Comparison of ENCODE assay signal across 1 cellular context in the genomic region with DNA sequence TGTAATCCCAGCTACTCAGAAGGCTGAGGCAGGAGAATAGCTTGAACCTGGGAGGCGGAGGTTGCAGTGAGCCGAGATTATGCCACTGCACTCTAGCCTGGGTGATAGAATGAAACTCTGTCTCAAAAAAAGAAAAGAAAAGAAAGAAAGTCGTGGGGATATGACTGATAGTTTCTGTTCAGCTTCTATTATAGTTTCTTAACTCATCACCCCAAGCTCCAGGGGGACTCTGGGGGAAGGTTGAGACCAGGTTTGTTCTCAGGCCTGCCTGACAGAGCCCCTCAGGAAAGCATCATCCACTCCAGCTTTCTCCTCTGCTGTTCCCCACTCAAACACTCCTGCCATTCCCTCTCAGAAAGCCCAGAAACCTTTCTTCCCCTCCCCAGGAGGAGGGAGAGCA.
TF ChIP-seq lines count a peak whose summit lies in the region.

No MANE protein-coding gene starts in this region.

TF ChIP-seq in GM23338, 12 proteins besides CTCF, POLR2A, EP300 and RAD21 (continued from another document):
- TF ChIP-seq, protein P1, sequence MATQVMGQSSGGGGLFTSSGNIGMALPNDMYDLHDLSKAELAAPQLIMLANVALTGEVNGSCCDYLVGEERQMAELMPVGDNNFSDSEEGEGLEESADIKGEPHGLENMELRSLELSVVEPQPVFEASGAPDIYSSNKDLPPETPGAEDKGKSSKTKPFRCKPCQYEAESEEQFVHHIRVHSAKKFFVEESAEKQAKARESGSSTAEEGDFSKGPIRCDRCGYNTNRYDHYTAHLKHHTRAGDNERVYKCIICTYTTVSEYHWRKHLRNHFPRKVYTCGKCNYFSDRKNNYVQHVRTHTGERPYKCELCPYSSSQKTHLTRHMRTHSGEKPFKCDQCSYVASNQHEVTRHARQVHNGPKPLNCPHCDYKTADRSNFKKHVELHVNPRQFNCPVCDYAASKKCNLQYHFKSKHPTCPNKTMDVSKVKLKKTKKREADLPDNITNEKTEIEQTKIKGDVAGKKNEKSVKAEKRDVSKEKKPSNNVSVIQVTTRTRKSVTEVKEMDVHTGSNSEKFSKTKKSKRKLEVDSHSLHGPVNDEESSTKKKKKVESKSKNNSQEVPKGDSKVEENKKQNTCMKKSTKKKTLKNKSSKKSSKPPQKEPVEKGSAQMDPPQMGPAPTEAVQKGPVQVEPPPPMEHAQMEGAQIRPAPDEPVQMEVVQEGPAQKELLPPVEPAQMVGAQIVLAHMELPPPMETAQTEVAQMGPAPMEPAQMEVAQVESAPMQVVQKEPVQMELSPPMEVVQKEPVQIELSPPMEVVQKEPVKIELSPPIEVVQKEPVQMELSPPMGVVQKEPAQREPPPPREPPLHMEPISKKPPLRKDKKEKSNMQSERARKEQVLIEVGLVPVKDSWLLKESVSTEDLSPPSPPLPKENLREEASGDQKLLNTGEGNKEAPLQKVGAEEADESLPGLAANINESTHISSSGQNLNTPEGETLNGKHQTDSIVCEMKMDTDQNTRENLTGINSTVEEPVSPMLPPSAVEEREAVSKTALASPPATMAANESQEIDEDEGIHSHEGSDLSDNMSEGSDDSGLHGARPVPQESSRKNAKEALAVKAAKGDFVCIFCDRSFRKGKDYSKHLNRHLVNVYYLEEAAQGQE (IDR thresholded peaks at IDR 0.05; ENCODE audit: unreplicated experiment), result no peak
- no peak for TF ChIP-seq CREB1 (CRISPR knock-in tag; IDR thresholded peaks at IDR 0.05; ENCODE audit: low read depth)
- TF ChIP-seq EZH2phosphoT487 (IDR thresholded peaks at IDR 0.05; ENCODE audit: unreplicated experiment), result no peak
- TF ChIP-seq JUNB (IDR thresholded peaks at IDR 0.05; ENCODE audit: unreplicated experiment), result no peak
- no peak for TF ChIP-seq POLR2AphosphoS5 (IDR thresholded peaks at IDR 0.05; ENCODE audit: low read depth)
- TF ChIP-seq, protein P2, sequence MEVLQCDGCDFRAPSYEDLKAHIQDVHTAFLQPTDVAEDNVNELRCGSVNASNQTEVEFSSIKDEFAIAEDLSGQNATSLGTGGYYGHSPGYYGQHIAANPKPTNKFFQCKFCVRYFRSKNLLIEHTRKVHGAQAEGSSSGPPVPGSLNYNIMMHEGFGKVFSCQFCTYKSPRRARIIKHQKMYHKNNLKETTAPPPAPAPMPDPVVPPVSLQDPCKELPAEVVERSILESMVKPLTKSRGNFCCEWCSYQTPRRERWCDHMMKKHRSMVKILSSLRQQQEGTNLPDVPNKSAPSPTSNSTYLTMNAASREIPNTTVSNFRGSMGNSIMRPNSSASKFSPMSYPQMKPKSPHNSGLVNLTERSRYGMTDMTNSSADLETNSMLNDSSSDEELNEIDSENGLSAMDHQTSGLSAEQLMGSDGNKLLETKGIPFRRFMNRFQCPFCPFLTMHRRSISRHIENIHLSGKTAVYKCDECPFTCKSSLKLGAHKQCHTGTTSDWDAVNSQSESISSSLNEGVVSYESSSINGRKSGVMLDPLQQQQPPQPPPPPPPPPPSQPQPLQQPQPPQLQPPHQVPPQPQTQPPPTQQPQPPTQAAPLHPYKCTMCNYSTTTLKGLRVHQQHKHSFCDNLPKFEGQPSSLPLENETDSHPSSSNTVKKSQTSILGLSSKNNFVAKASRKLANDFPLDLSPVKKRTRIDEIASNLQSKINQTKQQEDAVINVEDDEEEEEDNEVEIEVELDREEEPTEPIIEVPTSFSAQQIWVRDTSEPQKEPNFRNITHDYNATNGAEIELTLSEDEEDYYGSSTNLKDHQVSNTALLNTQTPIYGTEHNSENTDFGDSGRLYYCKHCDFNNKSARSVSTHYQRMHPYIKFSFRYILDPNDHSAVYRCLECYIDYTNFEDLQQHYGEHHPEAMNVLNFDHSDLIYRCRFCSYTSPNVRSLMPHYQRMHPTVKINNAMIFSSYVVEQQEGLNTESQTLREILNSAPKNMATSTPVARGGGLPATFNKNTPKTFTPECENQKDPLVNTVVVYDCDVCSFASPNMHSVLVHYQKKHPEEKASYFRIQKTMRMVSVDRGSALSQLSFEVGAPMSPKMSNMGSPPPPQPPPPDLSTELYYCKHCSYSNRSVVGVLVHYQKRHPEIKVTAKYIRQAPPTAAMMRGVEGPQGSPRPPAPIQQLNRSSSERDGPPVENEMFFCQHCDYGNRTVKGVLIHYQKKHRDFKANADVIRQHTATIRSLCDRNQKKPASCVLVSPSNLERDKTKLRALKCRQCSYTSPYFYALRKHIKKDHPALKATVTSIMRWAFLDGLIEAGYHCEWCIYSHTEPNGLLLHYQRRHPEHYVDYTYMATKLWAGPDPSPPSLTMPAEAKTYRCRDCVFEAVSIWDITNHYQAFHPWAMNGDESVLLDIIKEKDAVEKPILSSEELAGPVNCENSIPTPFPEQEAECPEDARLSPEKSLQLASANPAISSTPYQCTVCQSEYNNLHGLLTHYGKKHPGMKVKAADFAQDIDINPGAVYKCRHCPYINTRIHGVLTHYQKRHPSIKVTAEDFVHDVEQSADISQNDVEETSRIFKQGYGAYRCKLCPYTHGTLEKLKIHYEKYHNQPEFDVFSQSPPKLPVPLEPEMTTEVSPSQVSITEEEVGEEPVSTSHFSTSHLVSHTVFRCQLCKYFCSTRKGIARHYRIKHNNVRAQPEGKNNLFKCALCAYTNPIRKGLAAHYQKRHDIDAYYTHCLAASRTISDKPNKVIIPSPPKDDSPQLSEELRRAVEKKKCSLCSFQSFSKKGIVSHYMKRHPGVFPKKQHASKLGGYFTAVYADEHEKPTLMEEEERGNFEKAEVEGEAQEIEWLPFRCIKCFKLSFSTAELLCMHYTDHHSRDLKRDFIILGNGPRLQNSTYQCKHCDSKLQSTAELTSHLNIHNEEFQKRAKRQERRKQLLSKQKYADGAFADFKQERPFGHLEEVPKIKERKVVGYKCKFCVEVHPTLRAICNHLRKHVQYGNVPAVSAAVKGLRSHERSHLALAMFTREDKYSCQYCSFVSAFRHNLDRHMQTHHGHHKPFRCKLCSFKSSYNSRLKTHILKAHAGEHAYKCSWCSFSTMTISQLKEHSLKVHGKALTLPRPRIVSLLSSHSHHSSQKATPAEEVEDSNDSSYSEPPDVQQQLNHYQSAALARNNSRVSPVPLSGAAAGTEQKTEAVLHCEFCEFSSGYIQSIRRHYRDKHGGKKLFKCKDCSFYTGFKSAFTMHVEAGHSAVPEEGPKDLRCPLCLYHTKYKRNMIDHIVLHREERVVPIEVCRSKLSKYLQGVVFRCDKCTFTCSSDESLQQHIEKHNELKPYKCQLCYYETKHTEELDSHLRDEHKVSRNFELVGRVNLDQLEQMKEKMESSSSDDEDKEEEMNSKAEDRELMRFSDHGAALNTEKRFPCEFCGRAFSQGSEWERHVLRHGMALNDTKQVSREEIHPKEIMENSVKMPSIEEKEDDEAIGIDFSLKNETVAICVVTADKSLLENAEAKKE (CRISPR knock-in tag; IDR thresholded peaks at IDR 0.05), result no peak
- no peak for TF ChIP-seq NANOG (IDR thresholded peaks at IDR 0.05; ENCODE audit: borderline replicate concordance)
- TF ChIP-seq EZH2 (IDR thresholded peaks at IDR 0.05; ENCODE audit: low read depth, unreplicated experiment), result no peak
- no peak for TF ChIP-seq STAT1 (IDR thresholded peaks at IDR 0.05; ENCODE audit: unreplicated experiment)
- TF ChIP-seq, protein P3, sequence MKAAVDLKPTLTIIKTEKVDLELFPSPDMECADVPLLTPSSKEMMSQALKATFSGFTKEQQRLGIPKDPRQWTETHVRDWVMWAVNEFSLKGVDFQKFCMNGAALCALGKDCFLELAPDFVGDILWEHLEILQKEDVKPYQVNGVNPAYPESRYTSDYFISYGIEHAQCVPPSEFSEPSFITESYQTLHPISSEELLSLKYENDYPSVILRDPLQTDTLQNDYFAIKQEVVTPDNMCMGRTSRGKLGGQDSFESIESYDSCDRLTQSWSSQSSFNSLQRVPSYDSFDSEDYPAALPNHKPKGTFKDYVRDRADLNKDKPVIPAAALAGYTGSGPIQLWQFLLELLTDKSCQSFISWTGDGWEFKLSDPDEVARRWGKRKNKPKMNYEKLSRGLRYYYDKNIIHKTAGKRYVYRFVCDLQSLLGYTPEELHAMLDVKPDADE (IDR thresholded peaks at IDR 0.05), result no peak
